In genomic region chr6:30820196-30820595, GRCh38 we compare ENCODE assay signal across 9 cellular contexts.
DNase-seq lines count a peak whose midpoint lies in the region; ATAC-seq and TF ChIP-seq lines count a peak whose summit lies in the region.
"Had no signal": no experiment of that assay in that cellular context is flagged by ENCODE, and none has a peak within 500 bp of the region (broad histone marks: within the 10 kb centered on the region; RNA-seq: fewer than 3 reads in every experiment).

No MANE protein-coding gene starts in this region.

- H3K4me3 ChIP-seq in upper lobe of left lung = no peak overlapping the region

- TF ChIP-seq POLR2A in upper lobe of left lung (IDR thresholded peaks at IDR 0.05) = no peak

- WGBS in upper lobe of left lung, 2 donors = 100% methylated on average over 1 of the region's 1 CpG

- no peaks in the 10 kb centered on the region for H3K9me3 ChIP-seq in upper lobe of left lung

- peak overlapping the region in 1 of 4 donors; percentile 6 for H3K27ac ChIP-seq in upper lobe of left lung

- H3K9me3 Mint-ChIP-seq in activated CD8-positive, alpha-beta memory T cell treated with anti-CD3 and anti-CD28 coated beads, Interleukin-2, amount 10 ng/mL, durations not matched to agents 7 days and 5 days (ENCODE audit: low read depth) = no peaks in the 10 kb centered on the region

- no peak for ATAC-seq in activated CD8-positive, alpha-beta memory T cell treated with anti-CD3 and anti-CD28 coated beads, Interleukin-2, amount 10 ng/mL, durations not matched to agents 7 days and 5 days
- ATAC-seq in upper lobe of left lung (ENCODE audit: low FRiP score in 2 of 2) (peak; percentile 52 to 83), GM21390 (IDR thresholded peaks at IDR 0.05; ENCODE audit: unreplicated experiment) (no peak)

- H3K4me1 ChIP-seq in upper lobe of left lung = peaks cover 18 to 25% (median 20%) of the 10 kb centered on the region in 4 donors

- TF ChIP-seq EP300 in upper lobe of left lung (IDR thresholded peaks at IDR 0.05) = no peak

- H3K27me3 Mint-ChIP-seq in activated CD8-positive, alpha-beta memory T cell treated with anti-CD3 and anti-CD28 coated beads, Interleukin-2, amount 10 ng/mL, durations not matched to agents 7 days and 5 days = no peaks in the 10 kb centered on the region

- H3K36me3 ChIP-seq in upper lobe of left lung = no peaks in the 10 kb centered on the region

- H3K27me3 ChIP-seq in upper lobe of left lung = no peaks in the 10 kb centered on the region

- H3K4me1 Mint-ChIP-seq in activated CD8-positive, alpha-beta memory T cell treated with anti-CD3 and anti-CD28 coated beads, Interleukin-2, amount 10 ng/mL, durations not matched to agents 7 days and 5 days = peaks cover 56% of the 10 kb centered on the region

- no peak overlapping the region for H3K4me3 Mint-ChIP-seq in activated CD8-positive, alpha-beta memory T cell treated with anti-CD3 and anti-CD28 coated beads, Interleukin-2, amount 10 ng/mL, durations not matched to agents 7 days and 5 days
- H3K4me3 Mint-ChIP-seq: B cell had no signal

- CTCF ChIA-PET in activated CD8-positive, alpha-beta memory T cell treated with anti-CD3 and anti-CD28 coated beads, Interleukin-2, amount 10 ng/mL, durations not matched to agents 7 days and 5 days (lab: Charles Lee) = interaction anchor here (0.9 to 13.1 kb wide), 15 partner anchors 9 to 267 kb away, joined by 3 to 191 read pairs (median 5); partner anchors contain the start of genes DDR1, GTF2H4 and IER3

- no peak for DNase-seq in activated CD8-positive, alpha-beta memory T cell treated with anti-CD3 and anti-CD28 coated beads, Interleukin-2, amount 10 ng/mL, durations not matched to agents 7 days and 5 days
- DNase-seq in activated CD8-positive, alpha-beta memory T cell treated with anti-CD3 and anti-CD28 coated beads, Interleukin-2, amount 50 U/mL, for 4 hours = no peak
- peak; percentile 57 for DNase-seq in amniotic epithelial cell (ENCODE audit: low read depth)
- peak; percentile 83 for DNase-seq in islet precursor cell
- DNase-seq in upper lobe of left lung = peak in 1 of 2 donors; percentile 37
- no peak for DNase-seq in NCI-H526 treated with DMSO at 0.1 percent for 48 hours (lab: John Stamatoyannopoulos, UW)
- no peak for DNase-seq in effector CD4-positive, alpha-beta T cell

- H3K36me3 Mint-ChIP-seq in activated CD8-positive, alpha-beta memory T cell treated with anti-CD3 and anti-CD28 coated beads, Interleukin-2, amount 10 ng/mL, durations not matched to agents 7 days and 5 days = peaks cover 18% of the 10 kb centered on the region

- peak overlapping the region; percentile 45 for H3K27ac Mint-ChIP-seq in activated CD8-positive, alpha-beta memory T cell treated with anti-CD3 and anti-CD28 coated beads, Interleukin-2, amount 10 ng/mL, durations not matched to agents 7 days and 5 days
- H3K27ac Mint-ChIP-seq: B cell had no signal

- TF ChIP-seq CTCF in upper lobe of left lung (IDR thresholded peaks at IDR 0.05) = no peak

Comparison
In these comparisons a context has a peak if more than half of its experiments do, and no peak if none do; other contexts are left out.
1. ATAC-seq: peak in upper lobe of left lung (2 of 2); none in activated CD8-positive, alpha-beta memory T cell treated with anti-CD3 and anti-CD28 coated beads, Interleukin-2, amount 10 ng/mL, durations not matched to agents 7 days and 5 days (single experiment) and GM21390 (single experiment).
2. DNase-seq: peak in amniotic epithelial cell (single experiment) and islet precursor cell (single experiment); none in activated CD8-positive, alpha-beta memory T cell treated with anti-CD3 and anti-CD28 coated beads, Interleukin-2, amount 10 ng/mL, durations not matched to agents 7 days and 5 days (single experiment), activated CD8-positive, alpha-beta memory T cell treated with anti-CD3 and anti-CD28 coated beads, Interleukin-2, amount 50 U/mL, for 4 hours (single experiment), NCI-H526 treated with DMSO at 0.1 percent for 48 hours (single experiment) and effector CD4-positive, alpha-beta T cell (single experiment).